Comparison of ENCODE assay signal across 8 cellular contexts in the genomic region with DNA sequence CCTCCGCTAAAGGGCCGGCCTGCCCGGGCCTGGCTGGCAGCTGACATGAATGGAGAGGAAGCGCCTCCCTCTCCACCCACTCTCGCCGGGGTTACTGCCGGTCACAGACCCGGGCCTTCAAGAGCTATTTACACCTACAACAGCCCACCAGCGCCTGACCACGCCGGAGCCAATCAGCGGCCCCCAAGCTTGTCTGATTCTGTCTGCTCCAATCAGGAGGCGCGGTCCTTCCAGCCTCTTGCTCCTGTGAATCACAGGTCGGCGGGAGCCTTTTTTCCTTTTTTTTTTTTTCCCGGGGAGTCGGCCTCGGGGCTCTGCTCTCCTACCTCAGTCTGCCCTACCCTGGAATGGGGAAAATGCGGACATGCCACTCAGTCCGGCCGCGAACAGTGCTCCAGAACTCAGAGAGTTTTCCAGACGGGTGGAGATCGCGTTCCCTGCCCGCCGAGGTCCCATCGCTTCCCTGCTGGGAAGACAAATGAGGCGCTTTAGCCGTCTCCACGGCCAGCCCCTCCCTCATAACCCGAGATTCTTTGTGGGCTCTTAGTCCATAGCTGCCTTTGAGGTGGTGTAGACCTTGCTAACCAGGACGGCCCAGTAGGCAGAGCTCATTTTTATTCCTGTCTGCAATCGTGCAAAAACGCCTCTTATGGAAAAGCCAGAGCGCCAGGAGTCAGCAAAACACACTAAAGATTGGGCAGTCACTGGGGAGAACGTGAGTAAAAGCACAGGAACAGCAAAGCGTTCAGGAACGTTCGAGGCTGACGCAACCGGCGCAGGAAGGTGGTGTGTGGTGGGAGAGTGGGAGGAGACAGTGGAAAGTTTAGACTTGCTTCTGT. TPM values are rescaled to one million over a fixed set of nuclear protein-coding genes. Genes with fewer than 3 reads are reported as not detected.
A peak's percentile ranks its signal among the peaks of the same experiment; 100 is the strongest.
DNase-seq lines count a peak whose midpoint lies in the region; ATAC-seq, FAIRE-seq and TF ChIP-seq lines count a peak whose summit lies in the region.

No MANE protein-coding gene starts in this region.

- no peaks in the 10 kb centered on the region for H3K36me3 Mint-ChIP-seq in mesothelial cell of epicardium

- H3K27ac Mint-ChIP-seq in mesothelial cell of epicardium = no peak overlapping the region

- H3K4me1 ChIP-seq in HUES48 (ENCODE audit: control insufficient read depth, insufficient read depth, low read length) (peaks cover 32% of the 10 kb centered on the region), NT2/D1 (ENCODE audit: insufficient read depth, insufficient read length) (no peaks in the 10 kb centered on the region)

- H3K9me3 ChIP-seq in HUES48 (ENCODE audit: control insufficient read depth, insufficient read depth, low read length) = no peaks in the 10 kb centered on the region
- no peaks in the 10 kb centered on the region for H3K9me3 ChIP-seq in NT2/D1 (ENCODE audit: insufficient read depth, low read length)

- no peak for FAIRE-seq in D721Med (lab: Jason Lieb, UNC)

- H3K36me3 ChIP-seq in HUES48 (ENCODE audit: control insufficient read depth, insufficient read depth, low read length) = no peaks in the 10 kb centered on the region
- no peaks in the 10 kb centered on the region for H3K36me3 ChIP-seq in NT2/D1 (ENCODE audit: insufficient read depth, insufficient read length, low read length)

- H3K4me3 ChIP-seq in HUES48 (ENCODE audit: low read depth, low read length) (peak overlapping the region; percentile 72), NT2/D1 (ENCODE audit: insufficient read length, low read depth) (peak overlapping the region; percentile 79)

- peaks cover 24% of the 10 kb centered on the region for H3K4me1 Mint-ChIP-seq in mesothelial cell of epicardium

- H3K27me3 Mint-ChIP-seq in mesothelial cell of epicardium (ENCODE audit: low read depth) = no peaks in the 10 kb centered on the region

- no peaks in the 10 kb centered on the region for H3K9me3 Mint-ChIP-seq in mesothelial cell of epicardium

- peak overlapping the region; percentile 95 for H3K27ac ChIP-seq in HUES48 (ENCODE audit: low read depth, low read length)

- H3K4me3 Mint-ChIP-seq in mesothelial cell of epicardium = no peak overlapping the region

- H3K27me3 ChIP-seq in HUES48 (ENCODE audit: control insufficient read depth, insufficient read depth, low read length) (no peaks in the 10 kb centered on the region), NT2/D1 (ENCODE audit: insufficient read depth, insufficient read length) (no peaks in the 10 kb centered on the region)

- no peak for TF ChIP-seq CTCF in D721Med (IDR thresholded peaks at IDR 0.05; ENCODE audit: insufficient read depth, missing control alignments)
- TF ChIP-seq CTCF in mesothelial cell of epicardium (IDR thresholded peaks at IDR 0.05; ENCODE audit: unreplicated experiment) = no peak

- DNase-seq in D721Med (ENCODE audit: insufficient read length, low spot score) = peak; percentile 75
- peak; percentile 98 for DNase-seq in NT2/D1 (ENCODE audit: low read depth, low spot score)
- peak; percentile 84 for DNase-seq in activated CD8-positive, alpha-beta memory T cell treated with anti-CD3 and anti-CD28 coated beads, Interleukin-2, amount 50 U/mL, for 4 hours
- peak; percentile 92 for DNase-seq in epidermal melanocyte (ENCODE audit: insufficient read length, low spot score)
- peak; percentile 83 to 87 for DNase-seq in mesothelial cell of epicardium (ENCODE audit: low spot score in 2 of 2, unreplicated experiment in 2 of 2)
- DNase-seq in stimulated activated CD8-positive, alpha-beta memory T cell treated with anti-CD3 and anti-CD28 coated beads, Interleukin-15, amount 100 ng/mL, for 4 hours (ENCODE audit: low read depth in 2 of 2) = peak; percentile 79

- ATAC-seq in GM21447 (IDR thresholded peaks at IDR 0.05; ENCODE audit: unreplicated experiment) = peak; percentile 90

- H3K9ac ChIP-seq in HUES48 (ENCODE audit: low read depth, low read length) (peak overlapping the region; percentile 78), NT2/D1 (ENCODE audit: insufficient read length, low read depth) (peak overlapping the region; percentile 93)

RNA-seq across cellular contexts. Expression of a gene that starts 26.5 kb away (rescaled TPM):
- total RNA-seq in mesothelial cell of epicardium = 157 to 162 TPM (median 159 TPM) in 3 replicates

RNA-seq across cellular contexts. Expression of a gene that starts 43.5 kb away (rescaled TPM):
- total RNA-seq in mesothelial cell of epicardium = 0.09 TPM in 1 of 3 replicates, not detected in the others

Comparison
In these comparisons a context has a peak if more than half of its experiments do, and no peak if none do; other contexts are left out.
1. Peak in every context shown above with its lines: DNase-seq, ATAC-seq, H3K4me3 ChIP-seq and H3K27ac ChIP-seq.